In the genomic region with DNA sequence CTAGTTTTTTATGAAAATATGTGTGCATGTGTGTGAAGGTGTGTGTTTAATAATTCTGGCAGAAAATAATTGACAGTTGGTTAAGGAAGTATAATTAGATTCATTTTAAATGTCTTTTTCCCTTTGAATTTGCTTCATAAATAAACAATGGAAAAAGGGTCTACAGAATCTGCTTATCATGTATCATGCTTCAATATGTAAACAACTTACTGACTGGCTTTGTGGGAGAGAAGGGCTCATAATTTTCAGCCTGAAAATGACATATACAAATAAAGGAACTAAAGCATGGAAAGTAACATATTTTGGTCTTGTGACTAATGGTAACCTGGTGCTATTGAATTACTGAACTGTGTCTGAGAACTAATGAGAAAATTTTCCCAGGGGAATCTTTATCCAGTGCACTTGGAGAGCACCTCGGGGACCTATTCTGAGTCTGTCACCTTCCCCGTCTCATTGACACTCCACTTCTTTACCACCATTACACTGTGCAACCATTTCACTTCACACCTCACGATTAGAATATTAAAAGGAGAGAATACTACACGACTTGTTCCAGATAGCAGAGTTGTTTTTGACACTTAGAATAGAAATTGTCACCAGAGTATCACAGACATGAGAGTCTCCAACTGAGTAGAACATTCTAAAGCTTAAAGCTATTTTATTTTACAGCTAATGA, we compare ENCODE assay signal across 29 cellular contexts.
DNase-seq lines count a peak whose midpoint lies in the region; ATAC-seq and TF ChIP-seq lines count a peak whose summit lies in the region.
"Had no signal": no experiment of that assay in that cellular context is flagged by ENCODE, and none has a peak within 500 bp of the region (broad histone marks: within the 10 kb centered on the region; RNA-seq: fewer than 3 reads in every experiment).

No MANE protein-coding gene starts in this region.

- H3K9me3 ChIP-seq in left ventricle myocardium inferior (replicated peaks) (no peaks in the 10 kb centered on the region), SK-N-MC (ENCODE audit: low read depth, low read length) (no peaks in the 10 kb centered on the region; the same call in 1 of the 2 replicates), neural cell (ENCODE audit: low read length) (no peaks in the 10 kb centered on the region), aorta (ENCODE audit: control insufficient read depth, low read length) (no peaks in the 10 kb centered on the region), SK-N-SH (no peaks in the 10 kb centered on the region)
- H3K9me3 ChIP-seq: BLaER1 treated with 17β-estradiol and CSF1 and Interleukin-3, amounts not matched to agents 10 nM and 100 nM; colonic mucosa; heart right ventricle; upper lobe of right lung had no signal

- no peak overlapping the region for H2AFZ ChIP-seq in neural cell (ENCODE audit: low read depth, low read length)
- no peak overlapping the region for H2AFZ ChIP-seq in SK-N-SH (ENCODE audit: low read depth)

- H3K4me2 ChIP-seq in neural cell (ENCODE audit: low read length) (no peak overlapping the region), SK-N-SH (no peak overlapping the region)
- H3K4me2 ChIP-seq: KMS-11 had no signal

- 55 to 62% methylated on average over 4 of the region's 4 CpGs for WGBS in aorta, 2 donors
- 0% methylated on average over 4 of the region's 4 CpGs for WGBS in SK-N-SH (ENCODE audit: low lambda C conversion rate)

- H3K36me3 ChIP-seq in left ventricle myocardium inferior = no peaks in the 10 kb centered on the region
- H3K36me3 ChIP-seq in SK-N-MC (ENCODE audit: insufficient read depth, low read length) = no peaks in the 10 kb centered on the region
- H3K36me3 ChIP-seq in neural cell (ENCODE audit: insufficient read depth, low read length) = no peaks in the 10 kb centered on the region
- no peaks in the 10 kb centered on the region for H3K36me3 ChIP-seq in aorta (ENCODE audit: control insufficient read depth in 1 of 2, insufficient read depth in 2 of 2, low read length in 1 of 2)
- H3K36me3 ChIP-seq in SK-N-SH (replicated peaks in 1 of 2; ENCODE audit: control insufficient read depth in 1 of 2, insufficient read depth in 2 of 2, low read length in 1 of 2) = no peaks in the 10 kb centered on the region
- H3K36me3 ChIP-seq: BLaER1 treated with 17β-estradiol and CSF1 and Interleukin-3, amounts not matched to agents 10 nM and 100 nM; colonic mucosa; heart right ventricle; upper lobe of right lung had no signal

- POLR2A ChIA-PET in SK-N-SH (lab: Yijun Ruan, JAX) = no interaction called here

- ATAC-seq in Right ventricle myocardium superior (ENCODE audit: poor library complexity) (peak; percentile 86), aorta (ENCODE audit: low FRiP score) (no peak)
- ATAC-seq: activated CD4-positive, alpha-beta T cell treated with anti-CD3 and anti-CD28 coated beads for 36 hours; activated CD8-positive, alpha-beta T cell treated with anti-CD3 and anti-CD28 coated beads, Interleukin-2, amount 10 ng/mL, durations not matched to agents 7 days and 5 days; effector memory CD8-positive, alpha-beta T cell; sciatic nerve; stimulated activated memory B cell treated with anti-CD40 and anti-IgM and Interleukin-4, amounts not matched to agents 10 μg/mL and 1 μg/mL and 100 μg/mL, for 72 hours; upper lobe of right lung had no signal

- intact Hi-C loops in Right ventricle myocardium superior (cut with DNase I) (no loop called here), left ventricle myocardium inferior (cut with micrococcal nuclease) (no loop called here), aorta (cut with DNase I) (no loop called here)

- H3F3A ChIP-seq in neural cell (ENCODE audit: insufficient read depth, low read length, poor library complexity, severe bottlenecking) (no peaks in the 10 kb centered on the region), SK-N-SH (replicated peaks; ENCODE audit: insufficient read depth) (no peaks in the 10 kb centered on the region)

- H3K79me2 ChIP-seq in neural cell (replicated peaks; ENCODE audit: insufficient read depth, low read length) (no peaks in the 10 kb centered on the region), SK-N-SH (ENCODE audit: insufficient read depth) (no peaks in the 10 kb centered on the region)

- H3K27ac ChIP-seq in left ventricle myocardium inferior (replicated peaks) = no peak overlapping the region
- H3K27ac ChIP-seq in SK-N-MC = 0 out of 2 replicates have a peak overlapping the region, but pooled peaks have one; percentile 1
- H3K27ac ChIP-seq in neural cell (ENCODE audit: low read length) = no peak overlapping the region
- no peak overlapping the region for H3K27ac ChIP-seq in aorta (ENCODE audit: low read depth in 1 of 2, low read length in 2 of 2)
- H3K27ac ChIP-seq in SK-N-SH (ENCODE audit: low read depth in 2 of 2, low read length in 1 of 2) = no peak overlapping the region
- H3K27ac ChIP-seq: BLaER1 treated with 17β-estradiol and CSF1 and Interleukin-3, amounts not matched to agents 10 nM and 100 nM; colonic mucosa; heart right ventricle; KMS-11; RWPE1; upper lobe of right lung had no signal

- CTCF ChIA-PET in SK-N-SH (lab: Yijun Ruan, JAX) = no interaction called here

- DNase-seq in Right ventricle myocardium superior = no peak
- no peak for DNase-seq in left ventricle myocardium inferior
- peak; percentile 76 for DNase-seq in NCI-H1436 (lab: John Stamatoyannopoulos, UW)
- no peak for DNase-seq in SK-N-MC (ENCODE audit: low read depth, low spot score)
- DNase-seq in GM20000 (ENCODE audit: low spot score) = no peak
- no peak for DNase-seq in aorta
- no peak for DNase-seq in SK-N-SH
- DNase-seq: ACHN; activated CD4-positive, alpha-beta T cell treated with anti-CD3 and anti-CD28 coated beads for 36 hours; activated CD8-positive, alpha-beta T cell treated with anti-CD3 and anti-CD28 coated beads, Interleukin-2, amount 10 ng/mL, durations not matched to agents 7 days and 5 days; anterior cingulate cortex; colonic mucosa; DND-41; effector memory CD8-positive, alpha-beta T cell; foreskin fibroblast; HCEC 1CT; heart right ventricle; mammary epithelial cell; NCI-H2029; posterior cingulate gyrus; stimulated activated CD4-positive, alpha-beta T cell treated with anti-CD3 and anti-CD28 coated beads, Interleukin-4, amount 100 ng/mL, for 4 hours; substantia nigra; upper lobe of right lung had no signal

- TF ChIP-seq RAD21 in neural cell (conservative IDR thresholded peaks at IDR 0.05) (no peak), SK-N-SH (IDR thresholded peaks at IDR 0.05; ENCODE audit: low read length) (no peak)

- TF ChIP-seq CTCF in left ventricle myocardium inferior (IDR thresholded peaks at IDR 0.05; ENCODE audit: borderline replicate concordance) (no peak), neural cell (IDR thresholded peaks at IDR 0.05; ENCODE audit: poor library complexity, severe bottlenecking) (no peak), GM20000 (IDR thresholded peaks at IDR 0.05; ENCODE audit: extremely low read depth, missing control alignments) (no peak), SK-N-SH (IDR thresholded peaks at IDR 0.05) (no peak)

- no peak overlapping the region for H3K9ac ChIP-seq in SK-N-MC (ENCODE audit: insufficient read length)
- no peak overlapping the region for H3K9ac ChIP-seq in neural cell (ENCODE audit: low read length)
- H3K9ac ChIP-seq in SK-N-SH = no peak overlapping the region
- H3K9ac ChIP-seq: BLaER1 treated with 17β-estradiol and CSF1 and Interleukin-3, amounts not matched to agents 10 nM and 100 nM; KMS-11 had no signal

- H3K4me3 ChIP-seq in left ventricle myocardium inferior (no peak overlapping the region), SK-N-MC (no peak overlapping the region), neural cell (ENCODE audit: low read length) (no peak overlapping the region), aorta (ENCODE audit: low read length in 2 of 2) (no peak overlapping the region), SK-N-SH (ENCODE audit: low read depth in 2 of 2, low read length in 1 of 2) (no peak overlapping the region)
- H3K4me3 ChIP-seq: BLaER1 treated with 17β-estradiol and CSF1 and Interleukin-3, amounts not matched to agents 10 nM and 100 nM; colonic mucosa; heart right ventricle; upper lobe of right lung had no signal

- H4K20me1 ChIP-seq in neural cell (ENCODE audit: insufficient read depth) (no peaks in the 10 kb centered on the region), SK-N-SH (ENCODE audit: insufficient read depth) (no peaks in the 10 kb centered on the region)
- H4K20me1 ChIP-seq: BLaER1 treated with 17β-estradiol and CSF1 and Interleukin-3, amounts not matched to agents 10 nM and 100 nM had no signal

- H3K27me3 ChIP-seq in left ventricle myocardium inferior (ENCODE audit: low read depth) (no peaks in the 10 kb centered on the region), neural cell (ENCODE audit: insufficient read depth, low read depth, low read length) (no peaks in the 10 kb centered on the region), aorta (ENCODE audit: control insufficient read depth in 1 of 2, insufficient read depth in 2 of 2, low read length in 1 of 2) (no peaks in the 10 kb centered on the region), SK-N-SH (ENCODE audit: insufficient read depth) (no peaks in the 10 kb centered on the region)
- H3K27me3 ChIP-seq: BLaER1 treated with 17β-estradiol and CSF1 and Interleukin-3, amounts not matched to agents 10 nM and 100 nM; colonic mucosa; heart right ventricle; upper lobe of right lung had no signal

- peaks cover 5% of the 10 kb centered on the region for H3K4me1 ChIP-seq in left ventricle myocardium inferior
- H3K4me1 ChIP-seq in aorta (ENCODE audit: control insufficient read depth in 1 of 2, insufficient read depth in 2 of 2, low read length in 2 of 2) = no peaks in the 10 kb centered on the region
- H3K4me1 ChIP-seq in SK-N-SH (ENCODE audit: control insufficient read depth in 1 of 2, insufficient read depth in 2 of 2, low read depth in 1 of 2, low read length in 1 of 2) = no peaks in the 10 kb centered on the region
- H3K4me1 ChIP-seq: colonic mucosa, heart right ventricle, upper lobe of right lung had no signal

- TF ChIP-seq EP300 in neural cell (conservative IDR thresholded peaks at IDR 0.05; ENCODE audit: poor library complexity, severe bottlenecking) (peak; percentile 38), SK-N-SH (IDR thresholded peaks at IDR 0.05; ENCODE audit: borderline replicate concordance in 1 of 2, low read depth in 1 of 2, low read length in 1 of 2) (no peak)

- no peaks in the 10 kb centered on the region for H3K9me2 ChIP-seq in neural cell (ENCODE audit: insufficient read depth, low read length)
- 0 out of 2 replicates have a peak, but pooled peaks cover 2% of the 10 kb centered on the region for H3K9me2 ChIP-seq in SK-N-SH

TF ChIP-seq in neural cell, 6 proteins besides CTCF, POLR2A, EP300 and RAD21:
- peak; percentile 25 for TF ChIP-seq POLR2AphosphoS5 (IDR thresholded peaks at IDR 0.05)
- no peak for TF ChIP-seq EZH2 (IDR thresholded peaks at IDR 0.05; ENCODE audit: borderline replicate concordance, insufficient read depth, low read length, poor library complexity, severe bottlenecking)

TF ChIP-seq in SK-N-SH, 30 proteins besides CTCF, POLR2A, EP300 and RAD21 (continues in another document):
- TF ChIP-seq GABPA (IDR thresholded peaks at IDR 0.05; ENCODE audit: low read depth) = no peak
- TF ChIP-seq EZH2phosphoT487 (IDR thresholded peaks at IDR 0.05; ENCODE audit: borderline replicate concordance, low read depth) = no peak
- no peak for TF ChIP-seq MXI1 (IDR thresholded peaks at IDR 0.05; ENCODE audit: low read depth, low read length)
